ENCODE assay signal across 8 cellular contexts in the genomic region with DNA sequence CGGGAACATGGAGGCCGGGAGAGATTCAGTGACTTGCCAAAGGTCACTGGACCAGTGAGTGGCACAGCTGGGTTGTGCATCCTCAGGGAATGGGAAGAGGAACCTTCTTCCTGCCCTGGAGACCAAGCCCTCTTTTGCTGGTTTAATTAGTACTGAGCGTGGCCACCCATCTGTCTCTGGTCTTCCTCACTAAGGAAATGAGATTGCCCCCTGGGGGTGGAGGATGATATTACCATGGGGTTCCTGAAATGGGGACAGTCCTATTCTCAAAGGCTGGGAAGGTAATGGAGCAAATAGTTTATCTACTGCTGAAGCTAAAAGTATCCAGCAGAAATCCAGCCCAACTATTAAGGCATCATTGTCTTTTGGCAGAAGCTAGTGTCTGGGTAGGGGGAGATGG.
DNase-seq lines count a peak whose midpoint lies in the region; ATAC-seq and TF ChIP-seq lines count a peak whose summit lies in the region.

No MANE protein-coding gene starts in this region.

- H3K9me2 ChIP-seq in GM23248 (ENCODE audit: insufficient read depth): no peaks in the 10 kb centered on the region

- H3K4me3 ChIP-seq in GM23248: no peak overlapping the region
- no peak overlapping the region for H3K4me3 ChIP-seq in ovary

- WGBS in GM23248 (ENCODE audit: low coverage in 1 of 2, low lambda C conversion rate in 2 of 2, missing lambda C conversion rate in 2 of 2), 2 experiments: 69 to 70% methylated on average over 3 of the region's 3 CpGs
- WGBS in ovary, 3 donors: 80 to 86% (median 84%) methylated on average over 3 of the region's 3 CpGs

- DNase-seq in GM23248 (peak; percentile 7), SW480 (ENCODE audit: low spot score) (peak; percentile 6), kidney tubule cell (ENCODE audit: low spot score) (peak; percentile 13), ovary (no peak), activated gamma-delta T cell treated with Interleukin-2 at 50 U/mL for 16 hours (no peak)
- no peak for DNase-seq in activated naive CD4-positive, alpha-beta T cell treated with Interleukin-2 at 50 U/mL for 16 hours

- no peak overlapping the region for H2AFZ ChIP-seq in GM23248

- no peaks in the 10 kb centered on the region for H3F3A ChIP-seq in GM23248 (ENCODE audit: insufficient read depth)

- in situ Hi-C loops in GM23248 (cut with MboI): no loop called here

- H3K79me2 ChIP-seq in GM23248 (ENCODE audit: insufficient read depth): no peaks in the 10 kb centered on the region

- H3K9me3 ChIP-seq in GM23248 (ENCODE audit: low read depth) (no peaks in the 10 kb centered on the region), ovary (no peaks in the 10 kb centered on the region)

- H3K27me3 ChIP-seq in GM23248 (replicated peaks; ENCODE audit: insufficient read depth) (no peaks in the 10 kb centered on the region), ovary (no peaks in the 10 kb centered on the region)

- no peak overlapping the region for H3K4me2 ChIP-seq in GM23248 (ENCODE audit: unreplicated experiment)

- intact Hi-C loops in ovary (cut with DNase I): no loop called here

- TF ChIP-seq POLR2A in ovary (IDR thresholded peaks at IDR 0.05): no peak

- no peaks in the 10 kb centered on the region for H3K36me3 ChIP-seq in GM23248 (ENCODE audit: low read depth)
- no peaks in the 10 kb centered on the region for H3K36me3 ChIP-seq in ovary

- no peak for TF ChIP-seq EP300 in ovary (IDR thresholded peaks at IDR 0.05)

- no peak for ATAC-seq in HG03521 (IDR thresholded peaks at IDR 0.05; ENCODE audit: unreplicated experiment)

- H3K4me1 ChIP-seq in GM23248 (ENCODE audit: insufficient read depth) (no peaks in the 10 kb centered on the region), ovary (ENCODE audit: insufficient read depth) (no peaks in the 10 kb centered on the region)

- no peak overlapping the region for H3K27ac ChIP-seq in C4-2B
- H3K27ac ChIP-seq in GM23248: no peak overlapping the region
- no peak overlapping the region for H3K27ac ChIP-seq in ovary

- TF ChIP-seq CTCF in C4-2B (conservative IDR thresholded peaks at IDR 0.05): peak; percentile 76
- TF ChIP-seq CTCF in ovary (IDR thresholded peaks at IDR 0.05): no peak

- H4K20me1 ChIP-seq in GM23248 (ENCODE audit: insufficient read depth): no peaks in the 10 kb centered on the region

- H3K9ac ChIP-seq in GM23248: no peak overlapping the region

Comparison
In these comparisons a context has a peak if more than half of its experiments do, and no peak if none do; other contexts are left out.
1. DNase-seq: peak in GM23248 (single experiment), SW480 (single experiment) and kidney tubule cell (single experiment); none in ovary (0 of 5), activated gamma-delta T cell treated with Interleukin-2 at 50 U/mL for 16 hours (single experiment) and activated naive CD4-positive, alpha-beta T cell treated with Interleukin-2 at 50 U/mL for 16 hours (single experiment).